Comparison of ENCODE assay signal across 25 cellular contexts in the genomic region with DNA sequence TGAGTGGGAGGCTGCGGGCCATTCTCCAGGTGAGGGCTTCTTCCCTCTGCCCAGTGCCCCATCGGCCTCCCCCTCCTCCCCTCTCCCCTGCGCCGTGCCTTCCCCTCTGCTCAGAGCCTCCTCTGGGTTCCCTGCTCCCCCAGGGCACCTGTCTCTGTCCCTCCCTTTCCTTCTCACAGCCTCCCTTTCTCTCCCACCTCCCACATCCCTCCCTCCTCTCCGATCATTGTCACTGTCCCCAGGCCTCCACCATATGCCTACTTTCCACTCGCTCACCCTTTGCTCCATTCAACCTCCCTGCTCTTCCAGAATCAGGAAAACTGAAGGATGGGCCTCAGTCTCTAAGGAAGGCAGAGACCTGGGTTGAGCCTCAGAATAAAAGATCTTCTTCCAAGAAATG. TPM values are rescaled to one million over a fixed set of nuclear protein-coding genes. Genes with fewer than 3 reads are reported as not detected.
DNase-seq lines count a peak whose midpoint lies in the region; ATAC-seq and TF ChIP-seq lines count a peak whose summit lies in the region.
"Had no signal": no experiment of that assay in that cellular context is flagged by ENCODE, and none has a peak within 500 bp of the region (broad histone marks: within the 10 kb centered on the region; RNA-seq: fewer than 3 reads in every experiment).

No MANE protein-coding gene starts in this region.

- H3K36me3 ChIP-seq in CD8-positive, alpha-beta T cell (ENCODE audit: insufficient read depth, low read length), result peaks cover 1% of the 10 kb centered on the region
- no peaks in the 10 kb centered on the region for H3K36me3 ChIP-seq in thyroid gland

- peak overlapping the region; percentile 58 for H3K27ac Mint-ChIP-seq in CD8-positive, alpha-beta T cell
- H3K27ac Mint-ChIP-seq in activated T-helper 2 cell treated with anti-CD3 and anti-CD28 coated beads, Interferon-gamma antibody, Interleukin-2, Interleukin-4, amounts not matched to agents 10 μg/mL and 5 μg/mL and 100 μg/mL, durations not matched to agents 14 hours and 24 hours and 36 hours, result peak overlapping the region; percentile 53
- H3K27ac Mint-ChIP-seq in natural killer cell, result peak overlapping the region; percentile 98 to 99

- no peak for TF ChIP-seq CTCF in CD8-positive, alpha-beta T cell (IDR thresholded peaks at IDR 0.05)
- no peak for TF ChIP-seq CTCF in natural killer cell (IDR thresholded peaks at IDR 0.05)
- no peak for TF ChIP-seq CTCF in thyroid gland (IDR thresholded peaks at IDR 0.05)

- intact Hi-C loops in CD8-positive, alpha-beta T cell (cut with DNase I, micrococcal nuclease), result loop anchor here in 1 of 2 experiments (5.0 kb wide), 1 partner anchor 45 kb away; a partner anchor contains a TSS
- intact Hi-C loops in activated T-helper 2 cell treated with anti-CD3 and anti-CD28 coated beads, Interferon-gamma antibody, Interleukin-2, Interleukin-4, amounts not matched to agents 10 μg/mL and 5 μg/mL and 100 μg/mL, durations not matched to agents 14 hours and 24 hours and 36 hours (cut with micrococcal nuclease), result loop anchor here (5.0 kb wide), 1 partner anchor 45 kb away; a partner anchor contains a TSS
- intact Hi-C loops in natural killer cell (cut with micrococcal nuclease) (no loop called here), left cardiac atrium (cut with DNase I) (no loop called here), thyroid gland (cut with DNase I) (no loop called here)

- H3K36me3 Mint-ChIP-seq in CD8-positive, alpha-beta T cell, result peaks cover 42% of the 10 kb centered on the region
- peaks cover 19% of the 10 kb centered on the region for H3K36me3 Mint-ChIP-seq in activated T-helper 2 cell treated with anti-CD3 and anti-CD28 coated beads, Interferon-gamma antibody, Interleukin-2, Interleukin-4, amounts not matched to agents 10 μg/mL and 5 μg/mL and 100 μg/mL, durations not matched to agents 14 hours and 24 hours and 36 hours (ENCODE audit: low read depth)
- no peaks in the 10 kb centered on the region for H3K36me3 Mint-ChIP-seq in natural killer cell

- no peaks in the 10 kb centered on the region for H3K9me3 ChIP-seq in CD8-positive, alpha-beta T cell (ENCODE audit: low read length)
- H3K9me3 ChIP-seq in thyroid gland, result no peaks in the 10 kb centered on the region
- H3K9me3 ChIP-seq: Caco-2, left lung, psoas muscle had no signal

- no peak overlapping the region for H3K27ac ChIP-seq in CD8-positive, alpha-beta T cell (ENCODE audit: low read depth, low read length)
- H3K27ac ChIP-seq in thyroid gland, result no peak overlapping the region
- H3K27ac ChIP-seq: 22Rv1, left lung, psoas muscle had no signal

- no peak overlapping the region for H3K4me3 ChIP-seq in CD8-positive, alpha-beta T cell (ENCODE audit: low read depth, low read length)
- no peak overlapping the region for H3K4me3 ChIP-seq in thyroid gland (replicated peaks in 1 of 3)
- H3K4me3 ChIP-seq: left lung, psoas muscle had no signal

- CTCF ChIA-PET in CD8-positive, alpha-beta T cell (lab: Charles Lee), result no interaction called here

- 93 to 96% methylated on average over 6 of the region's 6 CpGs for WGBS in thyroid gland, 2 donors

- no peak for TF ChIP-seq POLR2A in thyroid gland (IDR thresholded peaks at IDR 0.05)

- DNase-seq in NCI-H2171 treated with DMSO at 0.1 percent for 48 hours (lab: John Stamatoyannopoulos, UW) (peak; percentile 15), NCI-H2171 (lab: John Stamatoyannopoulos, UW) (no peak), natural killer cell (no peak), left cardiac atrium (no peak), thyroid gland (no peak)
- DNase-seq in CD8-positive, alpha-beta T cell, result no peak
- DNase-seq in activated T-helper 2 cell treated with anti-CD3 and anti-CD28 coated beads, Interferon-gamma antibody, Interleukin-2, Interleukin-4, amounts not matched to agents 10 μg/mL and 5 μg/mL and 100 μg/mL, durations not matched to agents 14 hours and 24 hours and 36 hours (ENCODE audit: low spot score), result no peak
- DNase-seq: activated CD4-positive, alpha-beta T cell treated with anti-CD3 and anti-CD28 coated beads for 4 hours; activated T-cell treated with anti-CD3 and anti-CD28 coated beads for 4 hours; Caco-2; DND-41; erythroblast; foreskin fibroblast; Karpas-422; midbrain; NCI-H1694 treated with DMSO at 0.1 percent for 48 hours; stimulated activated CD4-positive, alpha-beta T cell treated with anti-CD3 and anti-CD28 coated beads, Interleukin-1b, Interleukin-23, amount 100 ng/mL, for 48 hours; stimulated activated naive CD4-positive, alpha-beta T cell had no signal

- no peak overlapping the region for H3K4me3 Mint-ChIP-seq in CD8-positive, alpha-beta T cell
- no peak overlapping the region for H3K4me3 Mint-ChIP-seq in activated T-helper 2 cell treated with anti-CD3 and anti-CD28 coated beads, Interferon-gamma antibody, Interleukin-2, Interleukin-4, amounts not matched to agents 10 μg/mL and 5 μg/mL and 100 μg/mL, durations not matched to agents 14 hours and 24 hours and 36 hours (ENCODE audit: low read depth)
- H3K4me3 Mint-ChIP-seq in natural killer cell, result peak overlapping the region; percentile 10
- H3K4me3 Mint-ChIP-seq: neural crest cell had no signal

- H3K4me1 ChIP-seq in CD8-positive, alpha-beta T cell (ENCODE audit: insufficient read depth, low read length), result peaks cover 59% of the 10 kb centered on the region
- H3K4me1 ChIP-seq in thyroid gland, result peaks cover 0 to 4% of the 10 kb centered on the region in 2 donors
- H3K4me1 ChIP-seq: Caco-2, psoas muscle had no signal

- no peak for ATAC-seq in CD8-positive, alpha-beta T cell
- ATAC-seq in natural killer cell (no peak), left cardiac atrium (no peak), HG02623 (IDR thresholded peaks at IDR 0.05; ENCODE audit: unreplicated experiment) (no peak)

- no peaks in the 10 kb centered on the region for H3K27me3 Mint-ChIP-seq in CD8-positive, alpha-beta T cell (ENCODE audit: low read depth)
- H3K27me3 Mint-ChIP-seq in activated T-helper 2 cell treated with anti-CD3 and anti-CD28 coated beads, Interferon-gamma antibody, Interleukin-2, Interleukin-4, amounts not matched to agents 10 μg/mL and 5 μg/mL and 100 μg/mL, durations not matched to agents 14 hours and 24 hours and 36 hours (ENCODE audit: low read depth), result no peaks in the 10 kb centered on the region
- no peaks in the 10 kb centered on the region for H3K27me3 Mint-ChIP-seq in natural killer cell (ENCODE audit: low read depth in 2 of 2)

- POLR2A ChIA-PET in CD8-positive, alpha-beta T cell (lab: Charles Lee), result no interaction called here

- H3K4me1 Mint-ChIP-seq in CD8-positive, alpha-beta T cell (ENCODE audit: low read depth), result peaks cover 66% of the 10 kb centered on the region
- peaks cover 50% of the 10 kb centered on the region for H3K4me1 Mint-ChIP-seq in activated T-helper 2 cell treated with anti-CD3 and anti-CD28 coated beads, Interferon-gamma antibody, Interleukin-2, Interleukin-4, amounts not matched to agents 10 μg/mL and 5 μg/mL and 100 μg/mL, durations not matched to agents 14 hours and 24 hours and 36 hours (ENCODE audit: low read depth)
- peaks cover 81 to 89% of the 10 kb centered on the region in 2 donors for H3K4me1 Mint-ChIP-seq in natural killer cell

- no peaks in the 10 kb centered on the region for H3K27me3 ChIP-seq in CD8-positive, alpha-beta T cell (ENCODE audit: insufficient read depth, low read length)
- H3K27me3 ChIP-seq in thyroid gland, result no peaks in the 10 kb centered on the region

- no peaks in the 10 kb centered on the region for H3K9me3 Mint-ChIP-seq in CD8-positive, alpha-beta T cell
- H3K9me3 Mint-ChIP-seq in activated T-helper 2 cell treated with anti-CD3 and anti-CD28 coated beads, Interferon-gamma antibody, Interleukin-2, Interleukin-4, amounts not matched to agents 10 μg/mL and 5 μg/mL and 100 μg/mL, durations not matched to agents 14 hours and 24 hours and 36 hours, result no peaks in the 10 kb centered on the region
- no peaks in the 10 kb centered on the region for H3K9me3 Mint-ChIP-seq in natural killer cell
- H3K9me3 Mint-ChIP-seq: neural crest cell had no signal

RNA-seq across cellular contexts. Expression of a gene that starts 9.9 kb away (rescaled TPM):
- 1 to 10 TPM; 1.6 TPM for total RNA-seq in CD8-positive, alpha-beta T cell
- 7.3 and 8.3 TPM in 2 replicates for total RNA-seq in activated T-helper 2 cell treated with anti-CD3 and anti-CD28 coated beads, Interferon-gamma antibody, Interleukin-2, Interleukin-4, amounts not matched to agents 10 μg/mL and 5 μg/mL and 100 μg/mL, durations not matched to agents 14 hours and 24 hours and 36 hours
- total RNA-seq in natural killer cell (10 to 100 TPM; 14.1 to 17.0 (median 14.6) TPM), left cardiac atrium (under 1 TPM in 1 of 2 donors, not detected in 1; 0.35 TPM), thyroid gland (under 1 TPM in 1 of 4 donors, not detected in 3; 0.67 TPM)
- total RNA-seq: Caco-2, cerebellum, neural crest cell, psoas muscle, skeletal muscle tissue had no signal

RNA-seq across cellular contexts. Expression of a gene that starts 10.0 kb away (rescaled TPM):
- 10 to 100 TPM; 44.9 to 45.9 TPM for total RNA-seq in CD8-positive, alpha-beta T cell
- total RNA-seq in activated T-helper 2 cell treated with anti-CD3 and anti-CD28 coated beads, Interferon-gamma antibody, Interleukin-2, Interleukin-4, amounts not matched to agents 10 μg/mL and 5 μg/mL and 100 μg/mL, durations not matched to agents 14 hours and 24 hours and 36 hours, result 61.4 and 63.7 TPM in 2 replicates
- total RNA-seq in natural killer cell (100 to 1,000 TPM; 168 to 308 (median 237) TPM), left cardiac atrium (1 to 10 TPM; 4.6 to 6.8 TPM), thyroid gland (10 to 100 TPM in 2 of 4 donors, 1 to 10 TPM in 2; 7.2 to 17.7 (median 9.9) TPM)

RNA-seq across cellular contexts. Expression of a gene that starts 46.4 kb away (rescaled TPM):
- total RNA-seq in CD8-positive, alpha-beta T cell, result 1 to 10 TPM; 6.7 to 8.3 TPM
- total RNA-seq in activated T-helper 2 cell treated with anti-CD3 and anti-CD28 coated beads, Interferon-gamma antibody, Interleukin-2, Interleukin-4, amounts not matched to agents 10 μg/mL and 5 μg/mL and 100 μg/mL, durations not matched to agents 14 hours and 24 hours and 36 hours, result 23.8 and 24.1 TPM in 2 replicates
- 10 to 100 TPM; 30.1 to 54.4 (median 41.0) TPM for total RNA-seq in natural killer cell
- total RNA-seq in left cardiac atrium, result 1 to 10 TPM; 5.2 to 6.6 TPM
- 1 to 10 TPM; 2.5 to 6.0 (median 5.0) TPM for total RNA-seq in thyroid gland
